8 cellular contexts compared by ENCODE assay signal in the genomic region with DNA sequence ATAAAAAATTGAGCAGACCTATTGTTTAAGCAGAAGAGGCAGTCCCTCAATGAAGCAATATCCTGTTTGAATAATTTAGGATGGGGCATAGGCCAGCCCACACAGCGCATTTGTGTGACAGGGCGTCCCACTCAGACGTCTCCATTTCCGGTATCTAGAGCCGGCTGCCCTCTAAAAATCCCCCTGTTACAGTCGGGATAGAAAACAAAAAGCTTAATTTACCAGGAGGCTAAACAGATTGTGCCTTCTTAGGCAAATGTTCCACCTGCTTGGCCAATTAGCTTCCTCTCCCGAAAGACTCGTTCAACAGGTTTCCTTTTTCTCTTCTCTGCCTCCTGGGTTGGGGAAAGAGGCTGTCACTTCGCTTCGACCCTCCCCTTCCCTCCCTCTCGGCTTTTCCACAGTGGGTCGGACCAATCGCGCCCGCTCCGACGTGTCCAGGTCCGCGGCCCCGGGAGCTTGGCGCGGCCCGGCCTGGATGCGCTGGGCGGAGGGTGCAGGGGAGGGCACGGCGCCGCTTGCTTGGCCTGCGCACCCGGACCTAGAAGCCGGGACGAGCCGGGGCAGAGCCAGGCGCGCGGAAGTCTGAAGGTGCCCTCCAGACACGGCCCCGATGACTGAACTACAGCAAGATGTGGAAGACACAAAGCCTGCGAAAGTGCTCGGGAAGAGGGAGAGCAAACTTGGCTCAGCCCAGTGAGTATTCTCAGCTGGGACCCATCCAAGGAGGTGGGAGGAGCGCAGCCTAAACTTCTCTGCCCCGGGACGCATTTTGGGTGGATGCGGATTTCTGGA. TPM values are rescaled to one million over a fixed set of nuclear protein-coding genes. Genes with fewer than 3 reads are reported as not detected.
DNase-seq lines count a peak whose midpoint lies in the region; ATAC-seq and TF ChIP-seq lines count a peak whose summit lies in the region.

TSS of gene GRAMD2B (plus strand) at position 416 of the 795 bp plus-strand sequence. CDS start at position 614, 198 bp downstream.

- no peaks in the 10 kb centered on the region for H3K79me2 ChIP-seq in neural cell (replicated peaks; ENCODE audit: insufficient read depth, low read length)

- no peaks in the 10 kb centered on the region for H4K20me1 ChIP-seq in neural cell (ENCODE audit: insufficient read depth)

- peak within 1 kb of the TSS; percentile 99 for H3K4me3 ChIP-seq in CD4-positive, CD25-positive, alpha-beta regulatory T cell (ENCODE audit: low read depth, low read length)
- H3K4me3 ChIP-seq in Peyer's patch (peak within 1 kb of the TSS; percentile 55 to 76 (median 64)), foreskin fibroblast (ENCODE audit: low read depth in 1 of 2, low read length in 2 of 2) (peak within 1 kb of the TSS; percentile 67 to 85), neural cell (ENCODE audit: low read length) (peak within 1 kb of the TSS; percentile 52)

- H2AFZ ChIP-seq in neural cell (ENCODE audit: low read depth, low read length): no peak within 1 kb of the TSS

- DNase-seq in CD4-positive, CD25-positive, alpha-beta regulatory T cell: peak; percentile 55 to 88 (median 77)
- DNase-seq in Peyer's patch (peak; percentile 58 to 85 (median 82)), activated gamma-delta T cell treated with Interleukin-2 at 50 U/mL for 16 hours (peak; percentile 58), foreskin fibroblast (peak; percentile 87 to 93)
- DNase-seq in stimulated activated naive CD8-positive, alpha-beta T cell treated with anti-CD3 and anti-CD28 coated beads, Interleukin-15, amount 100 ng/mL, for 72 hours: peak; percentile 53 to 74

- TF ChIP-seq RAD21 in neural cell (conservative IDR thresholded peaks at IDR 0.05): no peak

- H3K4me3 Mint-ChIP-seq in CD4-positive, CD25-positive, alpha-beta regulatory T cell: peak within 1 kb of the TSS; percentile 92 to 96 (median 94)
- H3K4me3 Mint-ChIP-seq in stimulated activated naive CD8-positive, alpha-beta T cell treated with anti-CD3 and anti-CD28 coated beads, Interleukin-15, amount 100 ng/mL, for 72 hours: peak within 1 kb of the TSS; percentile 86 to 92

- peak; percentile 92 to 94 for ATAC-seq in CD4-positive, CD25-positive, alpha-beta regulatory T cell (ENCODE audit: low read depth in 2 of 2)
- ATAC-seq in GM19452 (IDR thresholded peaks at IDR 0.05; ENCODE audit: unreplicated experiment) (peak; percentile 85), HG03575 (IDR thresholded peaks at IDR 0.05; ENCODE audit: extremely low read depth, insufficient number of reproducible peaks, low FRiP score, unreplicated experiment) (peak; percentile 83)
- ATAC-seq in stimulated activated naive CD8-positive, alpha-beta T cell treated with anti-CD3 and anti-CD28 coated beads, Interleukin-15, amount 100 ng/mL, for 72 hours: peak; percentile 96

- H3K4me1 Mint-ChIP-seq in CD4-positive, CD25-positive, alpha-beta regulatory T cell: peaks cover 23 to 48% (median 36%) of the 10 kb centered on the region in 4 donors
- peaks cover 22% of the 10 kb centered on the region for H3K4me1 Mint-ChIP-seq in stimulated activated naive CD8-positive, alpha-beta T cell treated with anti-CD3 and anti-CD28 coated beads, Interleukin-15, amount 100 ng/mL, for 72 hours

- H3K4me2 ChIP-seq in neural cell (ENCODE audit: low read length): no peak within 1 kb of the TSS

- H3K27ac ChIP-seq in CD4-positive, CD25-positive, alpha-beta regulatory T cell (ENCODE audit: insufficient read depth, low read length, poor library complexity, severe bottlenecking): peak within 1 kb of the TSS; percentile 89
- peak within 1 kb of the TSS; percentile 80 to 93 (median 85) for H3K27ac ChIP-seq in Peyer's patch
- no peak within 1 kb of the TSS for H3K27ac ChIP-seq in neural cell (ENCODE audit: low read length)

- no peak within 1 kb of the TSS for H3K9ac ChIP-seq in neural cell (ENCODE audit: low read length)

- no peaks in the 10 kb centered on the region for H3K27me3 Mint-ChIP-seq in CD4-positive, CD25-positive, alpha-beta regulatory T cell
- no peaks in the 10 kb centered on the region for H3K27me3 Mint-ChIP-seq in stimulated activated naive CD8-positive, alpha-beta T cell treated with anti-CD3 and anti-CD28 coated beads, Interleukin-15, amount 100 ng/mL, for 72 hours

- TF ChIP-seq POLR2A in Peyer's patch (IDR thresholded peaks at IDR 0.05): peak in 1 of 2 donors; percentile 67

- peaks cover 0 to 4% (median 0%) of the 10 kb centered on the region in 7 donors for H3K9me3 Mint-ChIP-seq in CD4-positive, CD25-positive, alpha-beta regulatory T cell
- H3K9me3 Mint-ChIP-seq in stimulated activated naive CD8-positive, alpha-beta T cell treated with anti-CD3 and anti-CD28 coated beads, Interleukin-15, amount 100 ng/mL, for 72 hours: peaks cover 0 to 9% of the 10 kb centered on the region in 2 donors

- H3K36me3 Mint-ChIP-seq in CD4-positive, CD25-positive, alpha-beta regulatory T cell: no peaks in the 10 kb centered on the region

- TF ChIP-seq CTCF in Peyer's patch (IDR thresholded peaks at IDR 0.05): no peak
- TF ChIP-seq CTCF in foreskin fibroblast (IDR thresholded peaks at IDR 0.05; ENCODE audit: low read depth, low read length): no peak
- TF ChIP-seq CTCF in neural cell (IDR thresholded peaks at IDR 0.05; ENCODE audit: poor library complexity, severe bottlenecking): no peak

- H3K27ac Mint-ChIP-seq in CD4-positive, CD25-positive, alpha-beta regulatory T cell: peak within 1 kb of the TSS; percentile 94 to 95 (median 95)
- H3K27ac Mint-ChIP-seq in stimulated activated naive CD8-positive, alpha-beta T cell treated with anti-CD3 and anti-CD28 coated beads, Interleukin-15, amount 100 ng/mL, for 72 hours: peak within 1 kb of the TSS; percentile 92 to 94

- H3K36me3 ChIP-seq in CD4-positive, CD25-positive, alpha-beta regulatory T cell (ENCODE audit: control insufficient read depth, insufficient read depth, low read length): no peaks in the 10 kb centered on the region
- no peaks in the 10 kb centered on the region for H3K36me3 ChIP-seq in Peyer's patch
- H3K36me3 ChIP-seq in neural cell (ENCODE audit: insufficient read depth, low read length): no peaks in the 10 kb centered on the region

- no peaks in the 10 kb centered on the region for H3K27me3 ChIP-seq in CD4-positive, CD25-positive, alpha-beta regulatory T cell (ENCODE audit: control insufficient read depth, insufficient read depth, low read length)
- H3K27me3 ChIP-seq in Peyer's patch: no peaks in the 10 kb centered on the region
- peaks cover 20% of the 10 kb centered on the region for H3K27me3 ChIP-seq in neural cell (ENCODE audit: insufficient read depth, low read depth, low read length)

- peaks cover 26% of the 10 kb centered on the region for H3K4me1 ChIP-seq in CD4-positive, CD25-positive, alpha-beta regulatory T cell (ENCODE audit: control insufficient read depth, insufficient read depth, low read length, poor library complexity, severe bottlenecking)
- peaks cover 0 to 12% (median 0%) of the 10 kb centered on the region in 4 donors for H3K4me1 ChIP-seq in Peyer's patch

- TF ChIP-seq EP300 in neural cell (conservative IDR thresholded peaks at IDR 0.05; ENCODE audit: poor library complexity, severe bottlenecking): no peak

- no peaks in the 10 kb centered on the region for H3F3A ChIP-seq in neural cell (ENCODE audit: insufficient read depth, low read length, poor library complexity, severe bottlenecking)

- H3K9me2 ChIP-seq in neural cell (ENCODE audit: insufficient read depth, low read length): no peaks in the 10 kb centered on the region

- H3K9me3 ChIP-seq in CD4-positive, CD25-positive, alpha-beta regulatory T cell (ENCODE audit: control insufficient read depth in 2 of 2, low read length in 2 of 2): no peaks in the 10 kb centered on the region
- H3K9me3 ChIP-seq in Peyer's patch (no peaks in the 10 kb centered on the region), neural cell (ENCODE audit: low read length) (no peaks in the 10 kb centered on the region)

TF ChIP-seq in neural cell, 6 proteins besides CTCF, POLR2A, EP300 and RAD21:
- no peak for TF ChIP-seq MXI1 (conservative IDR thresholded peaks at IDR 0.05; ENCODE audit: poor library complexity, severe bottlenecking)
- TF ChIP-seq EZH2 (IDR thresholded peaks at IDR 0.05; ENCODE audit: borderline replicate concordance, insufficient read depth, low read length, poor library complexity, severe bottlenecking): no peak
- TF ChIP-seq SMC3 (conservative IDR thresholded peaks at IDR 0.05; ENCODE audit: poor library complexity): no peak
- TF ChIP-seq POLR2AphosphoS5 (IDR thresholded peaks at IDR 0.05): no peak
- TF ChIP-seq TAF1 (IDR thresholded peaks at IDR 0.05; ENCODE audit: low read depth): no peak
- TF ChIP-seq, protein P1, sequence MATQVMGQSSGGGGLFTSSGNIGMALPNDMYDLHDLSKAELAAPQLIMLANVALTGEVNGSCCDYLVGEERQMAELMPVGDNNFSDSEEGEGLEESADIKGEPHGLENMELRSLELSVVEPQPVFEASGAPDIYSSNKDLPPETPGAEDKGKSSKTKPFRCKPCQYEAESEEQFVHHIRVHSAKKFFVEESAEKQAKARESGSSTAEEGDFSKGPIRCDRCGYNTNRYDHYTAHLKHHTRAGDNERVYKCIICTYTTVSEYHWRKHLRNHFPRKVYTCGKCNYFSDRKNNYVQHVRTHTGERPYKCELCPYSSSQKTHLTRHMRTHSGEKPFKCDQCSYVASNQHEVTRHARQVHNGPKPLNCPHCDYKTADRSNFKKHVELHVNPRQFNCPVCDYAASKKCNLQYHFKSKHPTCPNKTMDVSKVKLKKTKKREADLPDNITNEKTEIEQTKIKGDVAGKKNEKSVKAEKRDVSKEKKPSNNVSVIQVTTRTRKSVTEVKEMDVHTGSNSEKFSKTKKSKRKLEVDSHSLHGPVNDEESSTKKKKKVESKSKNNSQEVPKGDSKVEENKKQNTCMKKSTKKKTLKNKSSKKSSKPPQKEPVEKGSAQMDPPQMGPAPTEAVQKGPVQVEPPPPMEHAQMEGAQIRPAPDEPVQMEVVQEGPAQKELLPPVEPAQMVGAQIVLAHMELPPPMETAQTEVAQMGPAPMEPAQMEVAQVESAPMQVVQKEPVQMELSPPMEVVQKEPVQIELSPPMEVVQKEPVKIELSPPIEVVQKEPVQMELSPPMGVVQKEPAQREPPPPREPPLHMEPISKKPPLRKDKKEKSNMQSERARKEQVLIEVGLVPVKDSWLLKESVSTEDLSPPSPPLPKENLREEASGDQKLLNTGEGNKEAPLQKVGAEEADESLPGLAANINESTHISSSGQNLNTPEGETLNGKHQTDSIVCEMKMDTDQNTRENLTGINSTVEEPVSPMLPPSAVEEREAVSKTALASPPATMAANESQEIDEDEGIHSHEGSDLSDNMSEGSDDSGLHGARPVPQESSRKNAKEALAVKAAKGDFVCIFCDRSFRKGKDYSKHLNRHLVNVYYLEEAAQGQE (IDR thresholded peaks at IDR 0.05; ENCODE audit: borderline replicate concordance): no peak

RNA-seq across cellular contexts. Expression of gene GRAMD2B, which starts in this region (rescaled TPM):
- total RNA-seq in CD4-positive, CD25-positive, alpha-beta regulatory T cell: 16.8 TPM
- 10 to 100 TPM in 1 of 4 donors, 1 to 10 TPM in 3; 6.5 to 11.9 (median 7.9) TPM for polyA plus RNA-seq in CD4-positive, CD25-positive, alpha-beta regulatory T cell
- total RNA-seq in Peyer's patch: 100 to 1,000 TPM in 3 of 4 donors, 10 to 100 TPM in 1; 38.0 to 165 (median 129) TPM
- 0.42 TPM in 1 of 2 replicates, not detected in the other for polyA plus RNA-seq in neural cell
- polyA minus RNA-seq in neural cell: 1.6 TPM in 1 of 2 replicates, not detected in the other
